Comparison of ENCODE assay signal across 8 cellular contexts in genomic region chr7:111561909-111562732, GRCh38. TPM values are rescaled to one million over a fixed set of nuclear protein-coding genes. Genes with fewer than 3 reads are reported as not detected.
DNase-seq lines count a peak whose midpoint lies in the region; ATAC-seq, FAIRE-seq and TF ChIP-seq lines count a peak whose summit lies in the region.

IMMP2L (minus strand) TSS chr7:111562492.

- H3K9me3 ChIP-seq in prostate gland: no peaks in the 10 kb centered on the region

- TF ChIP-seq POLR2A in GM12892 (IDR thresholded peaks at IDR 0.05; ENCODE audit: low read depth, low read length) (peak; percentile 30; the same call in 1 of the 2 replicates), prostate gland (IDR thresholded peaks at IDR 0.05) (peak; percentile 71)

- no peaks in the 10 kb centered on the region for H3K4me1 ChIP-seq in prostate gland (replicated peaks)

- peak; percentile 67 for DNase-seq in GM12892 (ENCODE audit: insufficient read length)
- peak; percentile 79 for DNase-seq in NCI-H128 (lab: John Stamatoyannopoulos, UW; ENCODE audit: unreplicated experiment)
- DNase-seq in amniotic epithelial cell (ENCODE audit: low read depth): peak; percentile 70
- peak; percentile 90 for DNase-seq in left cardiac atrium
- peak; percentile 82 for DNase-seq in prostate gland (ENCODE audit: low spot score)
- peak; percentile 91 for DNase-seq in ureter (ENCODE audit: low spot score)

- peak; percentile 97 for FAIRE-seq in GM12892 (lab: Jason Lieb, UNC)

- H3K27me3 ChIP-seq in prostate gland (replicated peaks; ENCODE audit: insufficient read depth): no peaks in the 10 kb centered on the region

- TF ChIP-seq CTCF in prostate gland (IDR thresholded peaks at IDR 0.05): peak in 3 of 4 experiments; percentile 18 to 26 (median 22)

- under 1% methylated on average over 59 of the region's 83 CpGs for WGBS in prostate gland

- intact Hi-C loops in T-helper 1 cell treated with Interleukin-12 subunit alpha and Interleukin-12 subunit beta and Interleukin-4 antibody, amounts not matched to agents 30 ng/mL and 1 ng/mL, for 36 hours (cut with micrococcal nuclease): loop anchor here (1.0 to 5.0 kb wide), 9 partner anchors 423 to 1556 kb away; partner anchors contain the start of genes DOCK4, LRRN3, SMIM30 and TMEM168
- intact Hi-C loops in left cardiac atrium (cut with DNase I): no loop called here
- intact Hi-C loops in prostate gland (cut with DNase I): loop anchor here (10.0 kb wide), 1 partner anchor 173 kb away; no protein-coding TSS in a partner anchor

- peak within 1 kb of the TSS; percentile 84 to 91 for H3K4me3 ChIP-seq in prostate gland

- peaks cover 0 to 3% of the 10 kb centered on the region in 2 donors for H3K36me3 ChIP-seq in prostate gland

- peak; percentile 91 for ATAC-seq in HG02759 (IDR thresholded peaks at IDR 0.05; ENCODE audit: unreplicated experiment)
- peak; percentile 99 to 100 for ATAC-seq in left cardiac atrium

- peak within 1 kb of the TSS; percentile 88 to 89 for H3K27ac ChIP-seq in prostate gland

RNA-seq across cellular contexts. Expression of gene IMMP2L, which starts in this region (rescaled TPM):
- 11.4 TPM for polyA plus RNA-seq in GM12892 (2012; ENCODE audit: missing spikeins)
- total RNA-seq in T-helper 1 cell treated with Interleukin-12 subunit alpha and Interleukin-12 subunit beta and Interleukin-4 antibody, amounts not matched to agents 30 ng/mL and 1 ng/mL, for 36 hours: 10.4 and 16.9 TPM in 2 replicates
- total RNA-seq in left cardiac atrium (10 to 100 TPM in 1 of 2 donors, 1 to 10 TPM in 1; 9.9 to 11.6 TPM), prostate gland (10 to 100 TPM; 16.9 to 20.4 TPM), ureter (40.8 TPM)

Comparison
In these comparisons a context has a peak if more than half of its experiments do, and no peak if none do; other contexts are left out.
1. Peak in every context shown above with its lines: DNase-seq, ATAC-seq, H3K4me3 ChIP-seq and H3K27ac ChIP-seq.
2. intact Hi-C loops: an anchor here in T-helper 1 cell treated with Interleukin-12 subunit alpha and Interleukin-12 subunit beta and Interleukin-4 antibody, amounts not matched to agents 30 ng/mL and 1 ng/mL, for 36 hours (1.0 to 5.0 kb wide) and prostate gland (10.0 kb wide); none called in left cardiac atrium.